In genomic region chr17:79294459-79295071, GRCh38 we compare ENCODE assay signal across 9 cellular contexts.
DNase-seq lines count a peak whose midpoint lies in the region; ATAC-seq and TF ChIP-seq lines count a peak whose summit lies in the region.
"Had no signal": no experiment of that assay in that cellular context is flagged by ENCODE, and none has a peak within 500 bp of the region (broad histone marks: within the 10 kb centered on the region; RNA-seq: fewer than 3 reads in every experiment).

No MANE protein-coding gene starts in this region.

- H3K27ac ChIP-seq in SK-N-SH (ENCODE audit: low read depth in 2 of 2, low read length in 1 of 2) (no peak overlapping the region), gastroesophageal sphincter (no peak overlapping the region), psoas muscle (no peak overlapping the region)

- TF ChIP-seq CTCF in SK-N-SH (IDR thresholded peaks at IDR 0.05): no peak
- no peak for TF ChIP-seq CTCF in gastroesophageal sphincter (IDR thresholded peaks at IDR 0.05)
- TF ChIP-seq CTCF in psoas muscle (IDR thresholded peaks at IDR 0.05): no peak

- H3K4me1 ChIP-seq in SK-N-SH (ENCODE audit: control insufficient read depth in 1 of 2, insufficient read depth in 2 of 2, low read depth in 1 of 2, low read length in 1 of 2) (peaks cover 0 to 7% of the 10 kb centered on the region in 2 experiments; a peak in 1 of 4 replicates), gastroesophageal sphincter (no peaks in the 10 kb centered on the region), psoas muscle (no peaks in the 10 kb centered on the region)

- no peaks in the 10 kb centered on the region for H3F3A ChIP-seq in SK-N-SH (replicated peaks; ENCODE audit: insufficient read depth)

- H3K27ac Mint-ChIP-seq in activated CD8-positive, alpha-beta T cell treated with anti-CD3 and anti-CD28 coated beads, Interleukin-2, amount 10 ng/mL, durations not matched to agents 7 days and 5 days: no peak overlapping the region

- no peaks in the 10 kb centered on the region for H3K4me1 Mint-ChIP-seq in activated CD8-positive, alpha-beta T cell treated with anti-CD3 and anti-CD28 coated beads, Interleukin-2, amount 10 ng/mL, durations not matched to agents 7 days and 5 days (ENCODE audit: low read depth)

- no peak overlapping the region for H2AFZ ChIP-seq in SK-N-SH (ENCODE audit: low read depth)

- no peak for TF ChIP-seq RAD21 in SK-N-SH (IDR thresholded peaks at IDR 0.05; ENCODE audit: low read length)

- H3K4me3 Mint-ChIP-seq in activated CD8-positive, alpha-beta T cell treated with anti-CD3 and anti-CD28 coated beads, Interleukin-2, amount 10 ng/mL, durations not matched to agents 7 days and 5 days: no peak overlapping the region

- H3K36me3 Mint-ChIP-seq in activated CD8-positive, alpha-beta T cell treated with anti-CD3 and anti-CD28 coated beads, Interleukin-2, amount 10 ng/mL, durations not matched to agents 7 days and 5 days (ENCODE audit: low read depth): no peaks in the 10 kb centered on the region

- intact Hi-C loops in psoas muscle (cut with DNase I): no loop called here

- DNase-seq in SK-N-SH: no peak
- peak; percentile 71 for DNase-seq in activated CD8-positive, alpha-beta T cell treated with anti-CD3 and anti-CD28 coated beads, Interleukin-2, amount 10 ng/mL, durations not matched to agents 7 days and 5 days
- peak; percentile 66 to 78 for DNase-seq in psoas muscle
- DNase-seq in OCI-M2 (lab: John Stamatoyannopoulos, UW; ENCODE audit: unreplicated experiment): no peak
- DNase-seq in NCI-H69 (lab: John Stamatoyannopoulos, UW): no peak

- POLR2A ChIA-PET in SK-N-SH (lab: Yijun Ruan, JAX): no interaction called here
- POLR2A ChIA-PET in activated CD8-positive, alpha-beta T cell treated with anti-CD3 and anti-CD28 coated beads, Interleukin-2, amount 10 ng/mL, durations not matched to agents 7 days and 5 days (lab: Charles Lee): no interaction called here

- no peaks in the 10 kb centered on the region for H4K20me1 ChIP-seq in SK-N-SH (ENCODE audit: insufficient read depth)

- TF ChIP-seq POLR2A in gastroesophageal sphincter (IDR thresholded peaks at IDR 0.05): no peak

- H3K4me3 ChIP-seq in SK-N-SH (ENCODE audit: low read depth in 2 of 2, low read length in 1 of 2): no peak overlapping the region
- no peak overlapping the region for H3K4me3 ChIP-seq in gastroesophageal sphincter
- no peak overlapping the region for H3K4me3 ChIP-seq in psoas muscle

- no peaks in the 10 kb centered on the region for H3K27me3 ChIP-seq in SK-N-SH (ENCODE audit: insufficient read depth)
- H3K27me3 ChIP-seq in gastroesophageal sphincter: peaks cover 64% of the 10 kb centered on the region
- peaks cover 0 to 41% (median 0%) of the 10 kb centered on the region in 3 donors for H3K27me3 ChIP-seq in psoas muscle (ENCODE audit: insufficient read depth in 3 of 3, low read length in 2 of 3)

- no peak overlapping the region for H3K4me2 ChIP-seq in SK-N-SH

- WGBS in SK-N-SH (ENCODE audit: low lambda C conversion rate): 67% methylated on average over 26 of the region's 26 CpGs
- 17 to 30% methylated on average over 8 to 21 of the region's 26 CpGs for WGBS in gastroesophageal sphincter (ENCODE audit: low coverage in 1 of 2), 2 donors
- 18 to 21% (median 19%) methylated on average over 26 of the region's 26 CpGs for WGBS in psoas muscle, 3 donors

- no peaks in the 10 kb centered on the region for H3K9me2 ChIP-seq in SK-N-SH

- no peaks in the 10 kb centered on the region for H3K27me3 Mint-ChIP-seq in activated CD8-positive, alpha-beta T cell treated with anti-CD3 and anti-CD28 coated beads, Interleukin-2, amount 10 ng/mL, durations not matched to agents 7 days and 5 days (ENCODE audit: low read depth)

- CTCF ChIA-PET in SK-N-SH (lab: Yijun Ruan, JAX): interaction anchor here (1.0 to 2.2 kb wide), 3 partner anchors 25 to 98 kb away, joined by 4 to 7 read pairs (median 4); no protein-coding TSS in a partner anchor
- CTCF ChIA-PET in activated CD8-positive, alpha-beta T cell treated with anti-CD3 and anti-CD28 coated beads, Interleukin-2, amount 10 ng/mL, durations not matched to agents 7 days and 5 days (lab: Charles Lee): no interaction called here

- H3K79me2 ChIP-seq in SK-N-SH (ENCODE audit: insufficient read depth): no peaks in the 10 kb centered on the region

- H3K36me3 ChIP-seq in SK-N-SH (replicated peaks in 1 of 2; ENCODE audit: control insufficient read depth in 1 of 2, insufficient read depth in 2 of 2, low read length in 1 of 2) (no peaks in the 10 kb centered on the region), gastroesophageal sphincter (no peaks in the 10 kb centered on the region), psoas muscle (ENCODE audit: insufficient read depth in 1 of 2, low read depth in 1 of 2) (no peaks in the 10 kb centered on the region)

- TF ChIP-seq EP300 in SK-N-SH (IDR thresholded peaks at IDR 0.05; ENCODE audit: borderline replicate concordance in 1 of 2, low read depth in 1 of 2, low read length in 1 of 2) (no peak), gastroesophageal sphincter (IDR thresholded peaks at IDR 0.05) (no peak)

- no peak overlapping the region for H3K9ac ChIP-seq in SK-N-SH

- H3K9me3 Mint-ChIP-seq in activated CD8-positive, alpha-beta T cell treated with anti-CD3 and anti-CD28 coated beads, Interleukin-2, amount 10 ng/mL, durations not matched to agents 7 days and 5 days (ENCODE audit: insufficient read depth): no peaks in the 10 kb centered on the region

- H3K9me3 ChIP-seq in SK-N-SH: no peaks in the 10 kb centered on the region
- no peaks in the 10 kb centered on the region for H3K9me3 ChIP-seq in gastroesophageal sphincter
- no peaks in the 10 kb centered on the region for H3K9me3 ChIP-seq in psoas muscle

- no peak for ATAC-seq in SK-N-SH treated with all-trans-retinoic acid at 6 μM for 48 hours
- peak; percentile 60 for ATAC-seq in activated CD8-positive, alpha-beta T cell treated with anti-CD3 and anti-CD28 coated beads, Interleukin-2, amount 10 ng/mL, durations not matched to agents 7 days and 5 days
- ATAC-seq in gastroesophageal sphincter: peak; percentile 28
- ATAC-seq in psoas muscle: peak; percentile 68 to 73 (median 71)
- no peak for ATAC-seq in HG02588 (IDR thresholded peaks at IDR 0.05; ENCODE audit: unreplicated experiment)
- ATAC-seq: Panc1 had no signal

TF ChIP-seq in SK-N-SH, 30 proteins besides CTCF, POLR2A, EP300 and RAD21:
- no peak for TF ChIP-seq FOXM1 (IDR thresholded peaks at IDR 0.05; ENCODE audit: low read depth)
- TF ChIP-seq, protein P1, sequence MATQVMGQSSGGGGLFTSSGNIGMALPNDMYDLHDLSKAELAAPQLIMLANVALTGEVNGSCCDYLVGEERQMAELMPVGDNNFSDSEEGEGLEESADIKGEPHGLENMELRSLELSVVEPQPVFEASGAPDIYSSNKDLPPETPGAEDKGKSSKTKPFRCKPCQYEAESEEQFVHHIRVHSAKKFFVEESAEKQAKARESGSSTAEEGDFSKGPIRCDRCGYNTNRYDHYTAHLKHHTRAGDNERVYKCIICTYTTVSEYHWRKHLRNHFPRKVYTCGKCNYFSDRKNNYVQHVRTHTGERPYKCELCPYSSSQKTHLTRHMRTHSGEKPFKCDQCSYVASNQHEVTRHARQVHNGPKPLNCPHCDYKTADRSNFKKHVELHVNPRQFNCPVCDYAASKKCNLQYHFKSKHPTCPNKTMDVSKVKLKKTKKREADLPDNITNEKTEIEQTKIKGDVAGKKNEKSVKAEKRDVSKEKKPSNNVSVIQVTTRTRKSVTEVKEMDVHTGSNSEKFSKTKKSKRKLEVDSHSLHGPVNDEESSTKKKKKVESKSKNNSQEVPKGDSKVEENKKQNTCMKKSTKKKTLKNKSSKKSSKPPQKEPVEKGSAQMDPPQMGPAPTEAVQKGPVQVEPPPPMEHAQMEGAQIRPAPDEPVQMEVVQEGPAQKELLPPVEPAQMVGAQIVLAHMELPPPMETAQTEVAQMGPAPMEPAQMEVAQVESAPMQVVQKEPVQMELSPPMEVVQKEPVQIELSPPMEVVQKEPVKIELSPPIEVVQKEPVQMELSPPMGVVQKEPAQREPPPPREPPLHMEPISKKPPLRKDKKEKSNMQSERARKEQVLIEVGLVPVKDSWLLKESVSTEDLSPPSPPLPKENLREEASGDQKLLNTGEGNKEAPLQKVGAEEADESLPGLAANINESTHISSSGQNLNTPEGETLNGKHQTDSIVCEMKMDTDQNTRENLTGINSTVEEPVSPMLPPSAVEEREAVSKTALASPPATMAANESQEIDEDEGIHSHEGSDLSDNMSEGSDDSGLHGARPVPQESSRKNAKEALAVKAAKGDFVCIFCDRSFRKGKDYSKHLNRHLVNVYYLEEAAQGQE (IDR thresholded peaks at IDR 0.05; ENCODE audit: low read depth, low read length): peak; percentile 95
TF ChIP-seq in SK-N-SH: peak in this region for 1.

TF ChIP-seq in SK-N-SH treated with all-trans-retinoic acid at 6 μM for 48 hours, 23 proteins besides CTCF, POLR2A, EP300 and RAD21 (continues in another document):
- TF ChIP-seq, protein P2, sequence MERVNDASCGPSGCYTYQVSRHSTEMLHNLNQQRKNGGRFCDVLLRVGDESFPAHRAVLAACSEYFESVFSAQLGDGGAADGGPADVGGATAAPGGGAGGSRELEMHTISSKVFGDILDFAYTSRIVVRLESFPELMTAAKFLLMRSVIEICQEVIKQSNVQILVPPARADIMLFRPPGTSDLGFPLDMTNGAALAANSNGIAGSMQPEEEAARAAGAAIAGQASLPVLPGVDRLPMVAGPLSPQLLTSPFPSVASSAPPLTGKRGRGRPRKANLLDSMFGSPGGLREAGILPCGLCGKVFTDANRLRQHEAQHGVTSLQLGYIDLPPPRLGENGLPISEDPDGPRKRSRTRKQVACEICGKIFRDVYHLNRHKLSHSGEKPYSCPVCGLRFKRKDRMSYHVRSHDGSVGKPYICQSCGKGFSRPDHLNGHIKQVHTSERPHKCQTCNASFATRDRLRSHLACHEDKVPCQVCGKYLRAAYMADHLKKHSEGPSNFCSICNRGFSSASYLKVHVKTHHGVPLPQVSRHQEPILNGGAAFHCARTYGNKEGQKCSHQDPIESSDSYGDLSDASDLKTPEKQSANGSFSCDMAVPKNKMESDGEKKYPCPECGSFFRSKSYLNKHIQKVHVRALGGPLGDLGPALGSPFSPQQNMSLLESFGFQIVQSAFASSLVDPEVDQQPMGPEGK (CRISPR knock-in tag; IDR thresholded peaks at IDR 0.05; ENCODE audit: borderline replicate concordance): no peak
- no peak for TF ChIP-seq SNAI2 (CRISPR knock-in tag; IDR thresholded peaks at IDR 0.05)
- no peak for TF ChIP-seq BACH2 (CRISPR knock-in tag; IDR thresholded peaks at IDR 0.05; ENCODE audit: borderline replicate concordance)
- TF ChIP-seq ARNTL (CRISPR knock-in tag; IDR thresholded peaks at IDR 0.05; ENCODE audit: borderline replicate concordance, low read depth): no peak
- TF ChIP-seq TCF4 (CRISPR knock-in tag; IDR thresholded peaks at IDR 0.05; ENCODE audit: borderline replicate concordance): no peak
- TF ChIP-seq GLIS3 (CRISPR knock-in tag; IDR thresholded peaks at IDR 0.05): no peak
- TF ChIP-seq PPARA (CRISPR knock-in tag; IDR thresholded peaks at IDR 0.05; ENCODE audit: borderline replicate concordance): no peak
- no peak for TF ChIP-seq ISL1 (CRISPR knock-in tag; IDR thresholded peaks at IDR 0.05)
- no peak for TF ChIP-seq OSR1 (CRISPR knock-in tag; IDR thresholded peaks at IDR 0.05)
- no peak for TF ChIP-seq RARB (CRISPR knock-in tag; IDR thresholded peaks at IDR 0.05)
- TF ChIP-seq ZNF8 (CRISPR knock-in tag; IDR thresholded peaks at IDR 0.05): no peak

Comparison
In these comparisons a context has a peak if more than half of its experiments do, and no peak if none do; other contexts are left out.
1. DNase-seq: peak in activated CD8-positive, alpha-beta T cell treated with anti-CD3 and anti-CD28 coated beads, Interleukin-2, amount 10 ng/mL, durations not matched to agents 7 days and 5 days (single experiment) and psoas muscle (2 of 2); none in SK-N-SH (single experiment), OCI-M2 (single experiment) and NCI-H69 (single experiment).
2. ATAC-seq: peak in activated CD8-positive, alpha-beta T cell treated with anti-CD3 and anti-CD28 coated beads, Interleukin-2, amount 10 ng/mL, durations not matched to agents 7 days and 5 days (single experiment), gastroesophageal sphincter (single experiment) and psoas muscle (4 of 4); none in SK-N-SH treated with all-trans-retinoic acid at 6 μM for 48 hours (single experiment) and HG02588 (single experiment).